In the genomic region with DNA sequence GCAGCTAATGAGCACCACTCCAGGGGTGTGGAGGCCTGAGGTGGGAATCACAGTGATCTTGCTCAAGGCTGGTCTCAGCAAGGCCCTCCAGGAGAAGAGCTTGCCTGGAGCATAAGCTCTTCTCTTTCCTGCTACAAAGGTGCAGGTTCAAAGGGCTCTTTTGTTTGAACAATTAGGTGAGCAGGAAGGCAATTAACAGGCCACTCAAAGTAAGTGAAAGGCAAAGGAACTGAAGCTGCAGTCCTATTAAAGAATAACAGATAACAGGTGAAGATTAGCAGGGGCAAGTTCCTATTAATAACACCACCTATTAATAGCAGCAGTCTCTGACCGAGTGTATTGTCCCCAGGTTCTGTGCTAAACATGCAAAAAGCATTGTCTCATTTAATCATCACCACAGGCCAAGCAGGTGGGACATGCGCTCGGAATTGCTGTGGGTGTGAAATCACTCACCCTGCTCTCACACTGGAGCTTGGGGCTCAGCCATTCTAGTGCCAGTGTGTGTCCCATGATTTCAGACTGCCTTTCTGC, we compare ENCODE assay signal across 9 cellular contexts.
DNase-seq lines count a peak whose midpoint lies in the region; ATAC-seq and TF ChIP-seq lines count a peak whose summit lies in the region.
"Had no signal": no experiment of that assay in that cellular context is flagged by ENCODE, and none has a peak within 500 bp of the region (broad histone marks: within the 10 kb centered on the region; RNA-seq: fewer than 3 reads in every experiment).

No MANE protein-coding gene starts in this region.

- no peaks in the 10 kb centered on the region for H3K36me3 ChIP-seq in HUES48 (ENCODE audit: control insufficient read depth, insufficient read depth, low read length)
- H3K36me3 ChIP-seq in liver (ENCODE audit: control insufficient read depth in 4 of 4, insufficient read depth in 3 of 4, low read depth in 1 of 4, low read length in 3 of 4): no peaks in the 10 kb centered on the region
- no peaks in the 10 kb centered on the region for H3K36me3 ChIP-seq in esophagus squamous epithelium
- H3K36me3 ChIP-seq in WERI-Rb-1: no peaks in the 10 kb centered on the region

- TF ChIP-seq POLR2A in esophagus squamous epithelium (IDR thresholded peaks at IDR 0.05): no peak

- H3K9ac ChIP-seq in HUES48 (ENCODE audit: low read depth, low read length) (no peak overlapping the region), liver (ENCODE audit: low read depth in 1 of 2, low read length in 2 of 2) (no peak overlapping the region)

- no peak overlapping the region for H3K4me3 ChIP-seq in HUES48 (ENCODE audit: low read depth, low read length)
- no peak overlapping the region for H3K4me3 ChIP-seq in liver (ENCODE audit: low read depth in 1 of 3, low read length in 3 of 3)
- H3K4me3 ChIP-seq in esophagus squamous epithelium: no peak overlapping the region
- H3K4me3 ChIP-seq in WERI-Rb-1 (ENCODE audit: low read depth, low read length): no peak overlapping the region

- intact Hi-C loops in esophagus squamous epithelium (cut with DNase I): no loop called here

- H3K27me3 ChIP-seq in HUES48 (ENCODE audit: control insufficient read depth, insufficient read depth, low read length) (no peaks in the 10 kb centered on the region), liver (ENCODE audit: control insufficient read depth in 4 of 4, insufficient read depth in 4 of 4, low read length in 3 of 4) (no peaks in the 10 kb centered on the region), esophagus squamous epithelium (no peaks in the 10 kb centered on the region), WERI-Rb-1 (ENCODE audit: insufficient read depth, low read depth, severe bottlenecking) (no peaks in the 10 kb centered on the region)

- no peaks in the 10 kb centered on the region; the same call in 1 of the 2 replicates for H3K9me3 ChIP-seq in HUES48 (ENCODE audit: control insufficient read depth, insufficient read depth, low read length)
- no peaks in the 10 kb centered on the region for H3K9me3 ChIP-seq in liver (ENCODE audit: control insufficient read depth in 4 of 4, low read length in 3 of 4)
- no peaks in the 10 kb centered on the region for H3K9me3 ChIP-seq in esophagus squamous epithelium
- H3K9me3 ChIP-seq in WERI-Rb-1 (ENCODE audit: severe bottlenecking): no peaks in the 10 kb centered on the region

- H3K4me1 ChIP-seq in HUES48 (ENCODE audit: control insufficient read depth, insufficient read depth, low read length): peaks cover 25% of the 10 kb centered on the region
- H3K4me1 ChIP-seq in liver (ENCODE audit: control insufficient read depth in 4 of 4, insufficient read depth in 4 of 4, low read length in 3 of 4): peaks cover 3 to 10% (median 6%) of the 10 kb centered on the region in 4 donors
- no peaks in the 10 kb centered on the region for H3K4me1 ChIP-seq in esophagus squamous epithelium

- DNase-seq in DMS 273 (lab: John Stamatoyannopoulos, UW; ENCODE audit: unreplicated experiment) (no peak), NOMO-1 treated with DMSO at 0.1 percent for 48 hours (lab: John Stamatoyannopoulos, UW; ENCODE audit: unreplicated experiment) (no peak), esophagus squamous epithelium (lab: John Stamatoyannopoulos, UW) (no peak), WERI-Rb-1 (no peak)
- DNase-seq: natural killer cell had no signal

- WGBS in liver: 63% methylated on average over 3 of the region's 3 CpGs
- 68 to 71% methylated on average over 3 of the region's 3 CpGs for WGBS in esophagus squamous epithelium, 2 donors

- TF ChIP-seq CTCF in liver (IDR thresholded peaks at IDR 0.05; ENCODE audit: low read depth, low read length, missing input control) (no peak), esophagus squamous epithelium (IDR thresholded peaks at IDR 0.05) (no peak), WERI-Rb-1 (IDR thresholded peaks at IDR 0.05; ENCODE audit: low read depth, low read length) (no peak)

- H3K27ac ChIP-seq in HUES48 (ENCODE audit: low read depth, low read length) (peak overlapping the region; percentile 48), liver (ENCODE audit: low read depth in 1 of 2, low read length in 2 of 2) (no peak overlapping the region), esophagus squamous epithelium (no peak overlapping the region), WERI-Rb-1 (no peak overlapping the region)

- ATAC-seq in GM18508 (IDR thresholded peaks at IDR 0.05; ENCODE audit: insufficient read depth, unreplicated experiment) (peak; percentile 87), GM21786 (IDR thresholded peaks at IDR 0.05; ENCODE audit: unreplicated experiment) (peak; percentile 87)
- ATAC-seq: natural killer cell had no signal

- no peak for TF ChIP-seq RAD21 in liver (IDR thresholded peaks at IDR 0.05)

TF ChIP-seq in liver, 16 proteins besides CTCF, POLR2A, EP300 and RAD21:
- TF ChIP-seq SP1 (IDR thresholded peaks at IDR 0.05): peak; percentile 50
- TF ChIP-seq HNF4A (conservative IDR thresholded peaks at IDR 0.05): peak; percentile 32 to 43
- TF ChIP-seq, protein P1, sequence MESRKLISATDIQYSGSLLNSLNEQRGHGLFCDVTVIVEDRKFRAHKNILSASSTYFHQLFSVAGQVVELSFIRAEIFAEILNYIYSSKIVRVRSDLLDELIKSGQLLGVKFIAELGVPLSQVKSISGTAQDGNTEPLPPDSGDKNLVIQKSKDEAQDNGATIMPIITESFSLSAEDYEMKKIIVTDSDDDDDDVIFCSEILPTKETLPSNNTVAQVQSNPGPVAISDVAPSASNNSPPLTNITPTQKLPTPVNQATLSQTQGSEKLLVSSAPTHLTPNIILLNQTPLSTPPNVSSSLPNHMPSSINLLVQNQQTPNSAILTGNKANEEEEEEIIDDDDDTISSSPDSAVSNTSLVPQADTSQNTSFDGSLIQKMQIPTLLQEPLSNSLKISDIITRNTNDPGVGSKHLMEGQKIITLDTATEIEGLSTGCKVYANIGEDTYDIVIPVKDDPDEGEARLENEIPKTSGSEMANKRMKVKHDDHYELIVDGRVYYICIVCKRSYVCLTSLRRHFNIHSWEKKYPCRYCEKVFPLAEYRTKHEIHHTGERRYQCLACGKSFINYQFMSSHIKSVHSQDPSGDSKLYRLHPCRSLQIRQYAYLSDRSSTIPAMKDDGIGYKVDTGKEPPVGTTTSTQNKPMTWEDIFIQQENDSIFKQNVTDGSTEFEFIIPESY (IDR thresholded peaks at IDR 0.05): no peak
TF ChIP-seq in liver: peak in this region for 2.
